Comparison of ENCODE assay signal across 1 cellular context in the genomic region with DNA sequence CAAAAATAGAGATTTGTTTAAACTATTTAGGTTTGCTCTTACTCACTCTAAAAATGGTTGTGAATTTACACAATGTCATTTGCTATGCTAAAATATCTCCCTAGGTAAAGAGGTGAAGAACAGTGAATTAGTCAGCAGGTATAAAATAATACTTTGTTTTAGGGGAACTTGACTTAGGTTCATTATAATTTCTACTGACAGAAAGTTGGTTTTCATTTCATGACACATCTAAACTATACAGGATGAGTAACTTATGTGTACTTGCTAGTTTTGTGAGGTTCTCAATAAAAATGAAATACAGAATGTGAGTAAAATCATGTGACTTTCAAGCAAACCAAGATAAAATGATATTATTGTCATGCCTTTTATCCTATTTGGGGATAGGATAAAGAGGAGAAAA.
TF ChIP-seq lines count a peak whose summit lies in the region.

No MANE protein-coding gene starts in this region.

TF ChIP-seq in GM12878, 131 proteins besides CTCF, POLR2A, EP300 and RAD21 (continued from another document):
- no peak for TF ChIP-seq CUX1 (IDR thresholded peaks at IDR 0.05; ENCODE audit: insufficient replicate concordance, low read depth, low read length)
- no peak for TF ChIP-seq TAF1 (IDR thresholded peaks at IDR 0.05; ENCODE audit: borderline replicate concordance, low read depth, low read length)
- TF ChIP-seq, protein P1, sequence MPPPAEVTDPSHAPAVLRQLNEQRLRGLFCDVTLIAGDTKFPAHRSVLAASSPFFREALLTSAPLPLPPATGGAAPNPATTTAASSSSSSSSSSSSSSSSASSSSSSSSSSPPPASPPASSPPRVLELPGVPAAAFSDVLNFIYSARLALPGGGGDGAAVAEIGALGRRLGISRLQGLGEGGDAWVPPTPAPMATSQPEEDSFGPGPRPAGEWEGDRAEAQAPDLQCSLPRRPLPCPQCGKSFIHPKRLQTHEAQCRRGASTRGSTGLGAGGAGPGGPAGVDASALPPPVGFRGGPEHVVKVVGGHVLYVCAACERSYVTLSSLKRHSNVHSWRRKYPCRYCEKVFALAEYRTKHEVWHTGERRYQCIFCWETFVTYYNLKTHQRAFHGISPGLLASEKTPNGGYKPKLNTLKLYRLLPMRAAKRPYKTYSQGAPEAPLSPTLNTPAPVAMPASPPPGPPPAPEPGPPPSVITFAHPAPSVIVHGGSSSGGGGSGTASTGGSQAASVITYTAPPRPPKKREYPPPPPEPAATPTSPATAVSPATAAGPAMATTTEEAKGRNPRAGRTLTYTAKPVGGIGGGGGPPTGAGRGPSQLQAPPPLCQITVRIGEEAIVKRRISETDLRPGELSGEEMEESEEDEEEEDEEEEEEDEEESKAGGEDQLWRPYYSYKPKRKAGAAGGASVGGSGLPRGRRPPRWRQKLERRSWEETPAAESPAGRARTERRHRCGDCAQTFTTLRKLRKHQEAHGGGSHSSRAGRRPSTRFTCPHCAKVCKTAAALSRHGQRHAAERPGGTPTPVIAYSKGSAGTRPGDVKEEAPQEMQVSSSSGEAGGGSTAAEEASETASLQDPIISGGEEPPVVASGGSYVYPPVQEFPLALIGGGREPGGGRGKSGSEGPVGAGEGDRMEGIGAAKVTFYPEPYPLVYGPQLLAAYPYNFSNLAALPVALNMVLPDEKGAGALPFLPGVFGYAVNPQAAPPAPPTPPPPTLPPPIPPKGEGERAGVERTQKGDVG (CRISPR knock-in tag; IDR thresholded peaks at IDR 0.05) = no peak
- TF ChIP-seq RFX5 (IDR thresholded peaks at IDR 0.05; ENCODE audit: low read depth, low read length) = no peak
